Comparison of ENCODE assay signal across 8 cellular contexts in genomic region chr11:63937713-63938480, GRCh38. TPM values are rescaled to one million over a fixed set of nuclear protein-coding genes. Genes with fewer than 3 reads are reported as not detected.
A peak's percentile ranks its signal among the peaks of the same experiment; 100 is the strongest.
DNase-seq lines count a peak whose midpoint lies in the region; ATAC-seq and TF ChIP-seq lines count a peak whose summit lies in the region.

No MANE protein-coding gene starts in this region.

- no TSS peak for BruUV-seq in PC-3 (replicated peaks; lab: Mats Ljungman, UMichigan)

- POLR2A ChIA-PET in PC-3 (lab: Charles Lee; ENCODE audit: unreplicated experiment): no interaction called here

- H3K9ac ChIP-seq in PC-3 (ENCODE audit: low read length) (peak overlapping the region; percentile 33), endocrine pancreas (ENCODE audit: control insufficient read depth, insufficient read depth, low read length) (peak overlapping the region; percentile 60)

- no peaks in the 10 kb centered on the region for H3F3A ChIP-seq in PC-3 (ENCODE audit: low read length, unreplicated experiment)

- H3K9me3 Mint-ChIP-seq in nephron progenitor cell: peaks cover 4% of the 10 kb centered on the region

- intact Hi-C loops in PC-3 (cut with micrococcal nuclease): loop anchor here (2.0 kb wide), 1 partner anchor 97 kb away; no protein-coding TSS in a partner anchor

- peak; percentile 10 for ATAC-seq in HG02938 (IDR thresholded peaks at IDR 0.05; ENCODE audit: unreplicated experiment)
- peak; percentile 10 for ATAC-seq in PC-3

- peaks cover 4% of the 10 kb centered on the region; the same call in 1 of the 2 replicates for H3K36me3 ChIP-seq in PC-3 (ENCODE audit: low read depth, low read length)
- no peaks in the 10 kb centered on the region for H3K36me3 ChIP-seq in endocrine pancreas (ENCODE audit: control insufficient read depth, insufficient read depth, low read length)

- no peaks in the 10 kb centered on the region for H3K9me3 ChIP-seq in PC-3 (ENCODE audit: low read length)
- H3K9me3 ChIP-seq in endocrine pancreas (ENCODE audit: control insufficient read depth, low read length): no peaks in the 10 kb centered on the region

- peak; percentile 70 for DNase-seq in activated effector memory CD4-positive, alpha-beta T cell treated with anti-CD3 and anti-CD28 coated beads, Interleukin-2, amount 50 U/mL, for 16 hours
- no peak for DNase-seq in activated effector memory CD4-positive, alpha-beta T cell treated with Interleukin-2 at 50 U/mL for 16 hours
- DNase-seq in PC-3 (peak; percentile 51), nephron progenitor cell (peak; percentile 36), HuH-7 (ENCODE audit: low spot score) (no peak), cerebellum (ENCODE audit: low spot score) (no peak)

- H3K27me3 Mint-ChIP-seq in nephron progenitor cell (ENCODE audit: low read depth, poor library complexity): no peaks in the 10 kb centered on the region

- H3K36me3 Mint-ChIP-seq in nephron progenitor cell (ENCODE audit: low read depth): no peaks in the 10 kb centered on the region

- H3K4me1 ChIP-seq in PC-3 (ENCODE audit: insufficient read depth, low read length): peaks cover 14% of the 10 kb centered on the region
- no peaks in the 10 kb centered on the region for H3K4me1 ChIP-seq in endocrine pancreas (ENCODE audit: control insufficient read depth, insufficient read depth, low read length)

- H3K9me2 ChIP-seq in PC-3 (replicated peaks; ENCODE audit: low read length): no peaks in the 10 kb centered on the region

- peak overlapping the region; percentile 93 for H2AFZ ChIP-seq in PC-3 (ENCODE audit: low read length)

- TF ChIP-seq CTCF in PC-3 (conservative IDR thresholded peaks at IDR 0.05; ENCODE audit: low read depth, low read length) (no peak), nephron progenitor cell (IDR thresholded peaks at IDR 0.05) (no peak)

- H3K4me3 ChIP-seq in PC-3 (ENCODE audit: low read length) (peak overlapping the region; percentile 66), endocrine pancreas (ENCODE audit: control insufficient read depth, insufficient read depth, low read length) (peak overlapping the region; percentile 84)

- H3K27ac ChIP-seq in PC-3 (ENCODE audit: low read length): peak overlapping the region; percentile 8

- CTCF ChIA-PET in PC-3 (lab: Charles Lee): interaction anchor here (0.6 to 1.9 kb wide), 3 partner anchors 8 to 1815 kb away, joined by 3 to 8 read pairs (median 4); partner anchors contain the start of gene MARK2

- H3K79me2 ChIP-seq in PC-3 (ENCODE audit: low read length): peaks cover 41% of the 10 kb centered on the region

- peaks cover 66% of the 10 kb centered on the region for H3K4me1 Mint-ChIP-seq in nephron progenitor cell

- peaks cover 5% of the 10 kb centered on the region; the same call in 1 of the 2 replicates for H4K20me1 ChIP-seq in PC-3 (ENCODE audit: low read length)

- peak overlapping the region; percentile 97 for H3K27ac Mint-ChIP-seq in nephron progenitor cell

- peak overlapping the region; percentile 96 for H3K4me2 ChIP-seq in PC-3 (ENCODE audit: low read length)

- H3K27me3 ChIP-seq in PC-3 (ENCODE audit: low read length) (no peaks in the 10 kb centered on the region), endocrine pancreas (ENCODE audit: control insufficient read depth, insufficient read depth, low read length) (no peaks in the 10 kb centered on the region)

- H3K4me3 Mint-ChIP-seq in nephron progenitor cell: peak overlapping the region; percentile 84

RNA-seq across cellular contexts. Expression of gene NAA40, which starts 0.9 kb away (rescaled TPM):
- total RNA-seq in PC-3 (2014; rRNA removed) (20.9 and 26.7 TPM in 2 replicates), cerebellum (24.7 TPM)

RNA-seq across cellular contexts. Expression of gene RCOR2, which starts 20.9 kb away (rescaled TPM):
- total RNA-seq in PC-3 (2014; rRNA removed) (1.2 and 1.4 TPM in 2 replicates), cerebellum (15.5 TPM)

RNA-seq across cellular contexts. Expression of gene COX8A, which starts 36.5 kb away (rescaled TPM):
- total RNA-seq in PC-3 (2014; rRNA removed) (1,480 and 1,500 TPM in 2 replicates), cerebellum (204 TPM)

RNA-seq across cellular contexts. Expression of gene OTUB1, which starts 48.3 kb away (rescaled TPM):
- total RNA-seq in PC-3 (2014; rRNA removed) (124 and 129 TPM in 2 replicates), cerebellum (25.1 TPM)

Comparison
In these comparisons a context has a peak if more than half of its experiments do, and no peak if none do; other contexts are left out.
1. DNase-seq: peak in activated effector memory CD4-positive, alpha-beta T cell treated with anti-CD3 and anti-CD28 coated beads, Interleukin-2, amount 50 U/mL, for 16 hours (single experiment), PC-3 (single experiment) and nephron progenitor cell (single experiment); none in activated effector memory CD4-positive, alpha-beta T cell treated with Interleukin-2 at 50 U/mL for 16 hours (single experiment), HuH-7 (single experiment) and cerebellum (single experiment).